ENCODE assay signal across 27 cellular contexts in genomic region chr21:40839551-40839950, GRCh38. TPM values are rescaled to one million over a fixed set of nuclear protein-coding genes. Genes with fewer than 3 reads are reported as not detected.
"Had no signal": no experiment of that assay in that cellular context is flagged by ENCODE, and none has a peak within 500 bp of the region (broad histone marks: within the 10 kb centered on the region; RNA-seq: fewer than 3 reads in every experiment).

No MANE protein-coding gene starts in this region.

- DNase-seq: activated B cell treated with CpG ODN at 0.5 μM for 24 hours; activated CD4-positive, alpha-beta memory T cell treated with anti-CD3 and anti-CD28 coated beads for 36 hours; activated CD4-positive, alpha-beta T cell treated with anti-CD3 and anti-CD28 coated beads for 1 hour; activated CD4-positive, alpha-beta T cell treated with anti-CD3 and anti-CD28 coated beads, Interleukin-2, amount 10 ng/mL, durations not matched to agents 24 days and 14 days; activated CD8-positive, alpha-beta memory T cell treated with anti-CD3 and anti-CD28 coated beads for 24 hours; activated gamma-delta T cell; activated naive CD4-positive, alpha-beta T cell treated with anti-CD3 and anti-CD28 coated beads for 36 hours; activated naive CD8-positive, alpha-beta T cell treated with anti-CD3 and anti-CD28 coated beads for 36 hours; activated T-cell treated with anti-CD3 and anti-CD28 coated beads, Interleukin-2, amount 50 U/mL, for 4 hours; adrenal gland; anterior cingulate cortex; cortex of kidney; MG63; NCI-H1048; NCI-H1417; NCI-H1930; NCI-H2107; NCI-H345; NCI-H510A treated with DMSO at 0.1 percent for 48 hours; T-cell; T-helper 2 cell; T1000 had no signal

- H3K36me3 ChIP-seq: adrenal gland, MG63 had no signal

- H3K27ac ChIP-seq: adrenal gland, SK-N-MC had no signal

- H3K4me1 ChIP-seq: adrenal gland had no signal

- H3K4me3 ChIP-seq: adrenal gland, MG63, SK-N-MC had no signal

- H3K9me3 ChIP-seq: adrenal gland, MG63 had no signal

RNA-seq across cellular contexts. Expression of gene DSCAM, which starts 7.4 kb away (rescaled TPM):
- total RNA-seq: activated B cell treated with CpG ODN at 0.5 μM for 24 hours; activated CD4-positive, alpha-beta memory T cell treated with anti-CD3 and anti-CD28 coated beads for 36 hours; activated CD4-positive, alpha-beta T cell treated with anti-CD3 and anti-CD28 coated beads, Interleukin-2, amount 10 ng/mL, durations not matched to agents 24 days and 14 days; activated naive CD4-positive, alpha-beta T cell treated with anti-CD3 and anti-CD28 coated beads for 36 hours; activated naive CD8-positive, alpha-beta T cell treated with anti-CD3 and anti-CD28 coated beads for 36 hours; activated T-cell treated with anti-CD3 and anti-CD28 coated beads, Interleukin-2, amount 50 U/mL, for 4 hours; activated T-helper 17 cell treated with anti-CD3 and anti-CD28 coated beads, Interleukin-2, amount 50 U/mL, for 72 hours; OCI-LY7; Right ventricle myocardium inferior; RPMI7951; T-cell had no signal
